ENCODE assay signal across 23 cellular contexts in genomic region chr19:40580619-40581018, GRCh38.
"Had no signal": no experiment of that assay in that cellular context is flagged by ENCODE, and none has a peak within 500 bp of the region (broad histone marks: within the 10 kb centered on the region; RNA-seq: fewer than 3 reads in every experiment).

No MANE protein-coding gene starts in this region.

- H3K9me3 ChIP-seq: mucosa of descending colon had no signal

- H3K9me3 Mint-ChIP-seq: activated naive CD8-positive, alpha-beta T cell treated with anti-CD3 and anti-CD28 coated beads, Interleukin-2, amount 50 U/mL, for 24 hours; activated T-helper 1 cell treated with anti-CD3 and anti-CD28 coated beads, Interleukin-12 subunit alpha, Interleukin-12 subunit beta, Interleukin-2, Interleukin-4 antibody, amounts not matched to agents 30 ng/mL and 10 ng/mL and 1 ng/mL, durations not matched to agents 14 hours and 24 hours and 36 hours; brain; memory B cell had no signal

- H3K27ac ChIP-seq: WERI-Rb-1 had no signal

- DNase-seq: activated CD4-positive, alpha-beta T cell treated with anti-CD3 and anti-CD28 coated beads, Interleukin-2, amount 50 U/mL, for 1 hour; activated CD4-positive, CD25-positive, alpha-beta regulatory T cell treated with anti-CD3 and anti-CD28 coated beads, Interleukin-2, amount 50 U/mL, for 72 hours; activated CD8-positive, alpha-beta T cell treated with anti-CD3 and anti-CD28 coated beads, Interleukin-2, amount 10 ng/mL, durations not matched to agents 7 days and 5 days; activated gamma-delta T cell; activated naive CD4-positive, alpha-beta T cell treated with anti-CD3 and anti-CD28 coated beads, Interleukin-2, amount 50 U/mL, for 16 hours; activated naive CD8-positive, alpha-beta T cell treated with anti-CD3 and anti-CD28 coated beads, Interleukin-2, amount 50 U/mL, for 24 hours; anterior cingulate cortex; dermis blood vessel endothelial cell; effector CD8-positive, alpha-beta T cell; foreskin melanocyte; hippocampal formation; left ventricle myocardium superior; mucosa of descending colon; small intestine; stimulated activated CD4-positive, alpha-beta T cell treated with anti-CD3 and anti-CD28 coated beads, Interleukin-15, amount 100 ng/mL, for 24 hours; stimulated activated naive CD4-positive, alpha-beta T cell treated with Interleukin-2 at 50 U/mL for 16 hours; WERI-Rb-1 had no signal

- H3K27ac Mint-ChIP-seq: activated CD8-positive, alpha-beta T cell treated with anti-CD3 and anti-CD28 coated beads, Interleukin-2, amount 10 ng/mL, durations not matched to agents 7 days and 5 days; activated naive CD8-positive, alpha-beta T cell treated with anti-CD3 and anti-CD28 coated beads, Interleukin-2, amount 50 U/mL, for 24 hours; activated T-helper 1 cell treated with anti-CD3 and anti-CD28 coated beads, Interleukin-12 subunit alpha, Interleukin-12 subunit beta, Interleukin-2, Interleukin-4 antibody, amounts not matched to agents 30 ng/mL and 10 ng/mL and 1 ng/mL, durations not matched to agents 14 hours and 24 hours and 36 hours; brain; memory B cell had no signal

- H3K27me3 Mint-ChIP-seq: activated naive CD8-positive, alpha-beta T cell treated with anti-CD3 and anti-CD28 coated beads, Interleukin-2, amount 50 U/mL, for 24 hours; brain; memory B cell had no signal

- H3K4me3 Mint-ChIP-seq: activated CD8-positive, alpha-beta T cell treated with anti-CD3 and anti-CD28 coated beads, Interleukin-2, amount 10 ng/mL, durations not matched to agents 7 days and 5 days; activated naive CD8-positive, alpha-beta T cell treated with anti-CD3 and anti-CD28 coated beads, Interleukin-2, amount 50 U/mL, for 24 hours; activated T-helper 1 cell treated with anti-CD3 and anti-CD28 coated beads, Interleukin-12 subunit alpha, Interleukin-12 subunit beta, Interleukin-2, Interleukin-4 antibody, amounts not matched to agents 30 ng/mL and 10 ng/mL and 1 ng/mL, durations not matched to agents 14 hours and 24 hours and 36 hours; memory B cell had no signal

- H3K4me3 ChIP-seq: mucosa of descending colon had no signal

- ATAC-seq: activated CD8-positive, alpha-beta T cell treated with anti-CD3 and anti-CD28 coated beads, Interleukin-2, amount 10 ng/mL, durations not matched to agents 7 days and 5 days; activated naive CD8-positive, alpha-beta T cell treated with anti-CD3 and anti-CD28 coated beads, Interleukin-2, amount 50 U/mL, for 24 hours; esophagus mucosa; left ventricle myocardium superior; mucosa of descending colon; sciatic nerve had no signal

- FAIRE-seq: small intestine, TTC549 had no signal
